Comparison of ENCODE assay signal across 8 cellular contexts in the genomic region with DNA sequence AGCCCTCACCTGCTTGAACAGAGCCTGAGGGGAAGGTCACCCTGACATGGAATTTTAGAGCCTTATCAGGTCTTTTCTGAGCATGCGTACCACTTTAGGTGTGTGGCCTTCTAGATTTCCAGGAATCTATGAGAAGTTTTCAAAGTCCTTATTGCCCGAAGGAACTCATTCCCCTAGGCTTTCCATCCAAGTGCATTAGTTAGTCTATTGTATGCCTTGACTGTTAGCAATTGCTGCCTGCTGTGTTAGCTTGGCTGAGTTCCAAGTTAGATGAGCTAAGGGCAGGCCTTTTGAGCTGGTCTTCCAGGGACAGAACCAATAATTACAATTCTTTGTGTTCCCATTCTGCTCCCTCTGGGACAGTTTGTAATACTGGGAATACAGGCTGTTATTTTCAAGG. TPM values are rescaled to one million over a fixed set of nuclear protein-coding genes. Genes with fewer than 3 reads are reported as not detected.
A peak's percentile ranks its signal among the peaks of the same experiment; 100 is the strongest.
DNase-seq lines count a peak whose midpoint lies in the region; ATAC-seq and TF ChIP-seq lines count a peak whose summit lies in the region.

No MANE protein-coding gene starts in this region.

- no peak for TF ChIP-seq POLR2A in adrenal gland (IDR thresholded peaks at IDR 0.05)

- no peaks in the 10 kb centered on the region for H3K9me3 ChIP-seq in adrenal gland (replicated peaks in 1 of 3)

- no peak overlapping the region for H3K27ac ChIP-seq in adrenal gland

- no peaks in the 10 kb centered on the region for H3K36me3 ChIP-seq in adrenal gland (replicated peaks in 1 of 2)

- 40 to 68% (median 57%) methylated on average over 1 to 2 of the region's 2 CpGs for WGBS in adrenal gland, 4 donors

- intact Hi-C loops in adrenal gland (cut with DNase I): no loop called here
- intact Hi-C loops in left ventricle myocardium superior (cut with micrococcal nuclease): no loop called here

- peak; percentile 54 for ATAC-seq in left ventricle myocardium superior
- ATAC-seq in GM21576 (IDR thresholded peaks at IDR 0.05; ENCODE audit: unreplicated experiment): no peak
- ATAC-seq in GM18520 (IDR thresholded peaks at IDR 0.05; ENCODE audit: unreplicated experiment): no peak

- peak; percentile 36 to 63 for DNase-seq in NCI-H187 (lab: John Stamatoyannopoulos, UW)
- DNase-seq in NCI-H187 treated with DMSO at 0.1 percent for 48 hours (lab: John Stamatoyannopoulos, UW): no peak
- DNase-seq in adrenal gland: peak in 6 of 7 donors; percentile 44 to 71 (median 48)
- DNase-seq in left ventricle myocardium superior: no peak
- DNase-seq in superior temporal gyrus (ENCODE audit: extremely low spot score): peak; percentile 88
- DNase-seq in central memory CD4-positive, alpha-beta T cell: no peak

- H3K4me3 ChIP-seq in adrenal gland: no peak overlapping the region

- H3K4me1 ChIP-seq in adrenal gland (replicated peaks in 1 of 2): peaks cover 0 to 17% of the 10 kb centered on the region in 2 donors

- no peaks in the 10 kb centered on the region for H3K27me3 ChIP-seq in adrenal gland

- no peak for TF ChIP-seq CTCF in adrenal gland (IDR thresholded peaks at IDR 0.05)

RNA-seq across cellular contexts. Expression of gene PUM2, which starts 30.8 kb away (rescaled TPM):
- total RNA-seq in adrenal gland (100 to 1,000 TPM in 1 of 8 donors, 10 to 100 TPM in 7; 40.4 to 105 (median 61.3) TPM), left ventricle myocardium superior (80.6 TPM)
- 10 to 100 TPM; 25.5 to 53.7 (median 36.3) TPM for polyA plus RNA-seq in adrenal gland

Comparison
In these comparisons a context has a peak if more than half of its experiments do, and no peak if none do; other contexts are left out.
1. DNase-seq: peak in NCI-H187 (2 of 2), adrenal gland (6 of 7) and superior temporal gyrus (single experiment); none in NCI-H187 treated with DMSO at 0.1 percent for 48 hours (single experiment), left ventricle myocardium superior (single experiment) and central memory CD4-positive, alpha-beta T cell (single experiment).